In genomic region chr16:31873556-31874353, GRCh38 we compare ENCODE assay signal across 1 cellular context.
TF ChIP-seq lines count a peak whose summit lies in the region.

TSS of gene ZNF267 (plus strand) at chr16:31873807. CDS start at chr16:31873967, 160 bp downstream.

TF ChIP-seq in HepG2, 621 proteins besides CTCF, POLR2A, EP300 and RAD21 (continued from another document and continues in another):
- TF ChIP-seq ZNF547 (CRISPR knock-in tag; IDR thresholded peaks at IDR 0.05) (no peak), NFYB (CRISPR knock-in tag; IDR thresholded peaks at IDR 0.05) (peak; percentile 91), ZSCAN31 (CRISPR knock-in tag; IDR thresholded peaks at IDR 0.05; ENCODE audit: low read depth) (no peak), NAIF1 (CRISPR knock-in tag; IDR thresholded peaks at IDR 0.05; ENCODE audit: borderline replicate concordance) (no peak), PHF5A (CRISPR knock-in tag; IDR thresholded peaks at IDR 0.05; ENCODE audit: low read depth, unreplicated experiment) (no peak), SIN3A (IDR thresholded peaks at IDR 0.05; ENCODE audit: borderline replicate concordance, low read depth, low read length) (peak; percentile 94; the same call in 1 of the 2 replicates), ZGPAT (CRISPR knock-in tag; IDR thresholded peaks at IDR 0.05) (peak; percentile 80), GATA4 (IDR thresholded peaks at IDR 0.05; ENCODE audit: borderline replicate concordance, low read depth) (peak; percentile 58; the same call in 1 of the 2 replicates), RFXAP (CRISPR knock-in tag; IDR thresholded peaks at IDR 0.05; ENCODE audit: borderline replicate concordance) (peak; percentile 58; the same call in 1 of the 2 replicates), HNRNPLL (IDR thresholded peaks at IDR 0.05; ENCODE audit: low read depth, low read length, poor library complexity, severe bottlenecking) (peak; percentile 45), SP2 (CRISPR knock-in tag; IDR thresholded peaks at IDR 0.05) (peak; percentile 83), ZNF737 (CRISPR knock-in tag; IDR thresholded peaks at IDR 0.05; ENCODE audit: borderline replicate concordance) (0 out of 2 replicates have a peak, but pooled peaks have one; percentile 27), THAP9 (CRISPR knock-in tag; IDR thresholded peaks at IDR 0.05; ENCODE audit: borderline replicate concordance) (0 out of 2 replicates have a peak, but pooled peaks have one; percentile 14), SRSF1 (optimal IDR thresholded peaks at IDR 0.05; ENCODE audit: low read depth, low read length) (peak; percentile 57), ZNF530 (CRISPR knock-in tag; IDR thresholded peaks at IDR 0.05; ENCODE audit: low read depth) (no peak), ZNF337 (CRISPR knock-in tag; IDR thresholded peaks at IDR 0.05; ENCODE audit: borderline replicate concordance, low read depth) (no peak), GZF1 (CRISPR knock-in tag; IDR thresholded peaks at IDR 0.05) (peak; percentile 65; the same call in 1 of the 2 replicates), ZNF180 (CRISPR knock-in tag; IDR thresholded peaks at IDR 0.05; ENCODE audit: borderline replicate concordance, low read depth) (no peak), ZNF816 (CRISPR knock-in tag; IDR thresholded peaks at IDR 0.05; ENCODE audit: borderline replicate concordance) (no peak), TOPORS (CRISPR knock-in tag; IDR thresholded peaks at IDR 0.05) (0 out of 2 replicates have a peak, but pooled peaks have one; percentile 58), BCL6 (CRISPR knock-in tag; IDR thresholded peaks at IDR 0.05) (no peak), REPIN1 (CRISPR knock-in tag; IDR thresholded peaks at IDR 0.05; ENCODE audit: borderline replicate concordance, low read depth) (0 out of 2 replicates have a peak, but pooled peaks have one; percentile 15), CERS6 (CRISPR knock-in tag; IDR thresholded peaks at IDR 0.05) (no peak), GPN1 (CRISPR knock-in tag; IDR thresholded peaks at IDR 0.05; ENCODE audit: borderline replicate concordance) (peak; percentile 4; the same call in 1 of the 2 replicates), ZHX2 (IDR thresholded peaks at IDR 0.05; ENCODE audit: low read depth) (no peak), ZHX2 (CRISPR knock-in tag; IDR thresholded peaks at IDR 0.05; ENCODE audit: borderline replicate concordance) (no peak), PHF8 (CRISPR knock-in tag; IDR thresholded peaks at IDR 0.05) (peak; percentile 94), ATF7-NPFF (CRISPR knock-in tag; IDR thresholded peaks at IDR 0.05; ENCODE audit: low read depth) (0 out of 2 replicates have a peak, but pooled peaks have one; percentile 76), ZNF263 (CRISPR knock-in tag; IDR thresholded peaks at IDR 0.05) (no peak), KLF12 (CRISPR knock-in tag; IDR thresholded peaks at IDR 0.05; ENCODE audit: borderline replicate concordance) (peak; percentile 61; the same call in 1 of the 2 replicates), ZNF768 (CRISPR knock-in tag; IDR thresholded peaks at IDR 0.05) (peak; percentile 77; the same call in 1 of the 2 replicates), ZNF576 (CRISPR knock-in tag; IDR thresholded peaks at IDR 0.05) (no peak), FOXO1 (CRISPR knock-in tag; IDR thresholded peaks at IDR 0.05) (no peak), ZNF639 (CRISPR knock-in tag; conservative IDR thresholded peaks at IDR 0.05) (peak; percentile 34; the same call in 1 of the 2 replicates), ATF2 (CRISPR knock-in tag; IDR thresholded peaks at IDR 0.05) (0 out of 2 replicates have a peak, but pooled peaks have one; percentile 21), ZNF687 (CRISPR knock-in tag; IDR thresholded peaks at IDR 0.05) (peak; percentile 77), PTBP1 (IDR thresholded peaks at IDR 0.05; ENCODE audit: low read depth, low read length, poor library complexity, severe bottlenecking) (no peak)
